12 cellular contexts compared by ENCODE assay signal in the genomic region with DNA sequence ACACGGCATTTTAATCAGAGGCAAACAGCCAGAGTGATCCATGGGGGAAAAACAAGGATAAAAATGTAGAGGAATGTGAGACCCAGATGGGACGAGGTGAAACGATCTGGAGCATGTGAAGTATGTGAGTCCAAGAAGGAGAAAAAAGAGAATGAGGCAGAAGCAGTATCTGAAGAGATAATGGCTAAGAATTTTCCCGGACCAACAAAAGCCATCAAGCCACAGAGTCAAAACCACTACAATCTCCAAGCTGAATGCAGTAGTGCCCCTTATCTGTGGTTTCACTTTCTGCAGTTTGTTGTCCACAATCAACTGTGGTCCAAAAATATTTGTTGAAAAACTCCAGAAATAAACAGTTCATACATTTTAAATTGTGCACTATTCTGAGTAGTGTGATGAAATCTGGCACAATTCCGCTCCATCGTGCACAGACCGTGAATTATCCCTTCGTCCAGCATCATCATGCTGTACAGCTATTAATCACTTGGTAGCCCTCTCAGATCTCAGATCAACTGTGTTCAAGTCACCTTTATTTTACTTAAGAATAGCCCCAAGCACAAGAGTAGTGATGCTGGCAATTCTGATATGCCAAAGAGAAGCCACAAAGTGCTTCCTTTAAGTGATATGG. TPM values are rescaled to one million over a fixed set of nuclear protein-coding genes. Genes with fewer than 3 reads are reported as not detected.
DNase-seq lines count a peak whose midpoint lies in the region; ATAC-seq and TF ChIP-seq lines count a peak whose summit lies in the region.
"Had no signal": no experiment of that assay in that cellular context is flagged by ENCODE, and none has a peak within 500 bp of the region (broad histone marks: within the 10 kb centered on the region; RNA-seq: fewer than 3 reads in every experiment).

No MANE protein-coding gene starts in this region.

- H3K18ac ChIP-seq in trophoblast cell (ENCODE audit: low read length) = no peak overlapping the region

- H4K91ac ChIP-seq in trophoblast cell (ENCODE audit: low read depth, low read length) = no peak overlapping the region

- DNase-seq in AG10803 (ENCODE audit: low read depth) (peak; percentile 76), MM.1S (peak; percentile 47), fibroblast of peridontal ligament (ENCODE audit: extremely low read depth) (peak; percentile 15), trophoblast cell (peak; percentile 60 to 83), left colon (no peak), T-helper 9 cell (no peak), SKM-1 (lab: John Stamatoyannopoulos, UW; ENCODE audit: unreplicated experiment) (no peak)
- no peak for DNase-seq in activated CD4-positive, CD25-positive, alpha-beta regulatory T cell treated with anti-CD3 and anti-CD28 coated beads, Interleukin-2, amount 50 U/mL, for 72 hours
- DNase-seq: activated naive CD8-positive, alpha-beta T cell treated with anti-CD3 and anti-CD28 coated beads, Interleukin-2, amount 10 ng/mL, durations not matched to agents 7 days and 5 days; effector memory CD4-positive, alpha-beta T cell; NCI-H1417 treated with DMSO at 0.1 percent for 48 hours had no signal

- H3K27ac ChIP-seq in MM.1S (ENCODE audit: low read length) (no peak overlapping the region), trophoblast cell (ENCODE audit: low read depth, low read length) (peak overlapping the region; percentile 25)
- H3K27ac ChIP-seq: neutrophil had no signal

- H3K4me2 ChIP-seq in MM.1S (ENCODE audit: low read depth, low read length) (peak overlapping the region; percentile 36), trophoblast cell (ENCODE audit: low read length) (no peak overlapping the region)

- no peak overlapping the region for H3K14ac ChIP-seq in trophoblast cell (ENCODE audit: low read length)

- H3F3A ChIP-seq in MM.1S (ENCODE audit: insufficient read depth, low read length) = 0 out of 2 replicates have a peak, but pooled peaks cover 12% of the 10 kb centered on the region

- H3K4me3 ChIP-seq in AG10803 (ENCODE audit: low read length) (peak overlapping the region; percentile 54), MM.1S (ENCODE audit: low read length) (no peak overlapping the region), trophoblast cell (ENCODE audit: low read depth, low read length) (no peak overlapping the region)

- H3K9ac ChIP-seq in MM.1S (ENCODE audit: low read length) = no peak overlapping the region
- H3K9ac ChIP-seq in trophoblast cell (ENCODE audit: low read length) = no peak overlapping the region

- no peaks in the 10 kb centered on the region for H4K20me1 ChIP-seq in MM.1S (ENCODE audit: insufficient read depth, low read length)

- no peak overlapping the region for H2BK12ac ChIP-seq in trophoblast cell (ENCODE audit: low read length)

- H2BK5ac ChIP-seq in trophoblast cell (ENCODE audit: low read depth, low read length, poor library complexity) = no peak overlapping the region

- no peaks in the 10 kb centered on the region for H3K9me2 ChIP-seq in MM.1S (replicated peaks; ENCODE audit: insufficient read depth, low read length)

- no peak overlapping the region for H2AK5ac ChIP-seq in trophoblast cell (ENCODE audit: low read length)

- no peak for ATAC-seq in left colon

- H3K27me3 ChIP-seq in MM.1S (replicated peaks; ENCODE audit: insufficient read depth, low read length) (no peaks in the 10 kb centered on the region), trophoblast cell (ENCODE audit: insufficient read depth, low read length) (no peaks in the 10 kb centered on the region)

- H3K9me3 ChIP-seq in MM.1S (replicated peaks; ENCODE audit: insufficient read depth, low read length) (no peaks in the 10 kb centered on the region), trophoblast cell (ENCODE audit: insufficient read depth, low read depth, low read length) (no peaks in the 10 kb centered on the region)
- H3K9me3 ChIP-seq: neutrophil had no signal

- no peak overlapping the region for H4K12ac ChIP-seq in trophoblast cell (ENCODE audit: low read depth, low read length)

- no peak overlapping the region for H3K23ac ChIP-seq in trophoblast cell (ENCODE audit: low read length)

- H3K79me1 ChIP-seq in trophoblast cell (ENCODE audit: low read length) = peaks cover 9% of the 10 kb centered on the region

- WGBS in trophoblast cell (ENCODE audit: extremely low coverage, insufficient coverage, insufficient read length) = no CpG with 5 or more reads among the region's 8 CpGs

- H3K79me2 ChIP-seq in MM.1S (ENCODE audit: low read length) (peaks cover 44% of the 10 kb centered on the region), trophoblast cell (ENCODE audit: control insufficient read depth, insufficient read depth, low read length, poor library complexity) (peaks cover 13% of the 10 kb centered on the region)

- H3K36me3 ChIP-seq in MM.1S (replicated peaks; ENCODE audit: insufficient read depth, low read length) (no peaks in the 10 kb centered on the region), trophoblast cell (ENCODE audit: control insufficient read depth in 1 of 2, insufficient read depth in 2 of 2, low read length in 2 of 2) (peaks cover 0 to 7% of the 10 kb centered on the region in 2 experiments)
- H3K36me3 ChIP-seq: neutrophil had no signal

- TF ChIP-seq CTCF in AG10803 (conservative IDR thresholded peaks at IDR 0.05; ENCODE audit: low read length) = no peak
- no peak for TF ChIP-seq CTCF in MM.1S (IDR thresholded peaks at IDR 0.05; ENCODE audit: low read length)

- no peak overlapping the region for H3K4ac ChIP-seq in trophoblast cell (ENCODE audit: low read depth, low read length)

- H3K4me1 ChIP-seq in MM.1S (ENCODE audit: low read length) (peaks cover 12% of the 10 kb centered on the region), trophoblast cell (ENCODE audit: control insufficient read depth in 1 of 2, insufficient read depth in 2 of 2, low read length in 2 of 2) (peaks cover 10 to 25% of the 10 kb centered on the region in 2 experiments)

- H4K8ac ChIP-seq in trophoblast cell (ENCODE audit: low read depth, low read length) = no peak overlapping the region

- no peak overlapping the region for H2AFZ ChIP-seq in MM.1S (ENCODE audit: low read length)
- no peak overlapping the region for H2AFZ ChIP-seq in trophoblast cell (ENCODE audit: insufficient read depth, low read length, poor library complexity)

- H2BK120ac ChIP-seq in trophoblast cell (ENCODE audit: insufficient read depth, low read length, poor library complexity) = no peak overlapping the region

- intact Hi-C loops in left colon (cut with DNase I, micrococcal nuclease) = no loop called here

RNA-seq across cellular contexts. Expression of a gene that starts 18.7 kb away (rescaled TPM):
- 132 and 148 TPM in 2 replicates for polyA plus RNA-seq in trophoblast cell (2013)
- total RNA-seq in left colon = 1 to 10 TPM; 5.6 to 7.2 TPM

Comparison
In these comparisons a context has a peak if more than half of its experiments do, and no peak if none do; other contexts are left out.
1. DNase-seq: peak in AG10803 (single experiment), MM.1S (single experiment), fibroblast of peridontal ligament (single experiment) and trophoblast cell (2 of 2); none in left colon (0 of 2), T-helper 9 cell (single experiment), SKM-1 (single experiment) and activated CD4-positive, CD25-positive, alpha-beta regulatory T cell treated with anti-CD3 and anti-CD28 coated beads, Interleukin-2, amount 50 U/mL, for 72 hours (single experiment).